Comparison of ENCODE assay signal across 8 cellular contexts in the genomic region with DNA sequence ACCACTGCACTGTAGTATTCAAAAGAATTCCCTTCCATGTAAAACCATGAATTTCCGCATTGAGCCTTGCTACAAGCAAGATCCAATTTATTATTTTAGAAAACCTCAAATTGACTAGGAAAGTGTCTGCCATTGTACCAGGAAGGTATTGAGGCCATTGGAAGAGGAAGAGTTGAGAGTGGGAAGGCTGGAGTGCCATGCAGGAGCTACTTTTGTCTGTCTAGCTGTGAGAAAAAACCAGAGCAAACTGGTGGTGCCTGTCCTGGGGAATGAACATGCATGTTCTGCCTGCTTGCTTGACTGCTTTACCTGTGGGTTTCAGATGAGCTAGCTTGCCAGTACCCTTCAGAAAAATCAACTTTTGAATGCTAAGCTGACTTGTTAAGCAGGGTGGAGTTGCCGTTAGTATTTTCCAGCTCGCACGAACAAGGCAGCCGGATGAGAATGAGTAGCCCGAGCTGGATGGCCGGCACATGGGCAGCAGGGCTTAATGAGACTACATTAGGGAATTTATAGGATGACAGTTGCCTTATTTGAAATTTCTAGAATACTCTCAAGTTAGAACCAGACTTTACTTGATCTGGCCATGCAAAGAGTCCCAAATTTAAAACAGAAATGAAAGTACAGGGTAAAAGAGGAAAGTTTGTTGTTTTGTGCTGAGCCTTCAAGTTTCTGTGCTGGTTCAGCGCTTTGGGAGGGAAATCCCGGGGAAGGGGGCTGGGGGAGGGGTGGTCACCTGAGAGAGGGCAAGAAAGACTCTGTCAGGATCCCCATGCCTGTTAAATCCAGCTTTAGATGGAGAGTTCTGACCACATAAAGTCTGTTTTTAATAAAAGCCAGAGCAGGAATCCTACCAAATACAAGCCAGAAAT. TPM values are rescaled to one million over a fixed set of nuclear protein-coding genes. Genes with fewer than 3 reads are reported as not detected.
DNase-seq lines count a peak whose midpoint lies in the region; ATAC-seq and FAIRE-seq lines count a peak whose summit lies in the region.

No MANE protein-coding gene starts in this region.

- H4K91ac ChIP-seq in mesenchymal stem cell (ENCODE audit: low read length), result no peak overlapping the region

- CTCF ChIA-PET in activated CD4-positive, alpha-beta memory T cell treated with anti-CD3 and anti-CD28 coated beads for 36 hours (lab: Charles Lee), result interaction anchor here (0.6 kb wide), 2 partner anchors 31 to 39 kb away, joined by 3 read pairs; no protein-coding TSS in a partner anchor

- H3K9me3 Mint-ChIP-seq in activated naive CD8-positive, alpha-beta T cell treated with anti-CD3 and anti-CD28 coated beads, Interleukin-2, amount 50 U/mL, for 24 hours, result no peaks in the 10 kb centered on the region
- no peaks in the 10 kb centered on the region for H3K9me3 Mint-ChIP-seq in activated T-cell treated with anti-CD3 and anti-CD28 coated beads, Interleukin-2, amount 50 U/mL, for 4 hours
- H3K9me3 Mint-ChIP-seq in activated CD4-positive, alpha-beta memory T cell treated with anti-CD3 and anti-CD28 coated beads for 36 hours, result no peaks in the 10 kb centered on the region

- H3K4me3 Mint-ChIP-seq in activated naive CD8-positive, alpha-beta T cell treated with anti-CD3 and anti-CD28 coated beads, Interleukin-2, amount 50 U/mL, for 24 hours, result no peak overlapping the region
- H3K4me3 Mint-ChIP-seq in activated T-cell treated with anti-CD3 and anti-CD28 coated beads, Interleukin-2, amount 50 U/mL, for 4 hours, result no peak overlapping the region
- no peak overlapping the region for H3K4me3 Mint-ChIP-seq in activated CD4-positive, alpha-beta memory T cell treated with anti-CD3 and anti-CD28 coated beads for 36 hours

- peaks cover 48% of the 10 kb centered on the region for H3K4me1 Mint-ChIP-seq in activated naive CD8-positive, alpha-beta T cell treated with anti-CD3 and anti-CD28 coated beads, Interleukin-2, amount 50 U/mL, for 24 hours
- peaks cover 46% of the 10 kb centered on the region for H3K4me1 Mint-ChIP-seq in activated T-cell treated with anti-CD3 and anti-CD28 coated beads, Interleukin-2, amount 50 U/mL, for 4 hours (ENCODE audit: low read depth)
- H3K4me1 Mint-ChIP-seq in activated CD4-positive, alpha-beta memory T cell treated with anti-CD3 and anti-CD28 coated beads for 36 hours (ENCODE audit: low read depth), result peaks cover 40% of the 10 kb centered on the region

- H3K36me3 Mint-ChIP-seq in activated naive CD8-positive, alpha-beta T cell treated with anti-CD3 and anti-CD28 coated beads, Interleukin-2, amount 50 U/mL, for 24 hours (ENCODE audit: low read depth), result no peaks in the 10 kb centered on the region
- no peaks in the 10 kb centered on the region for H3K36me3 Mint-ChIP-seq in activated T-cell treated with anti-CD3 and anti-CD28 coated beads, Interleukin-2, amount 50 U/mL, for 4 hours (ENCODE audit: insufficient read depth)
- H3K36me3 Mint-ChIP-seq in activated CD4-positive, alpha-beta memory T cell treated with anti-CD3 and anti-CD28 coated beads for 36 hours, result no peaks in the 10 kb centered on the region

- H3K27ac Mint-ChIP-seq in activated naive CD8-positive, alpha-beta T cell treated with anti-CD3 and anti-CD28 coated beads, Interleukin-2, amount 50 U/mL, for 24 hours, result peak overlapping the region; percentile 78
- H3K27ac Mint-ChIP-seq in activated CD4-positive, alpha-beta memory T cell treated with anti-CD3 and anti-CD28 coated beads for 36 hours, result no peak overlapping the region

- H3K4ac ChIP-seq in mesenchymal stem cell (ENCODE audit: low read depth in 1 of 2, low read length in 2 of 2), result no peak overlapping the region

- H3K79me1 ChIP-seq in mesenchymal stem cell (replicated peaks; ENCODE audit: low read length, poor library complexity, severe bottlenecking), result peaks cover 3% of the 10 kb centered on the region

- peak overlapping the region in 1 of 2 experiments; percentile 65 for H2BK12ac ChIP-seq in mesenchymal stem cell (ENCODE audit: low read length in 2 of 2)

- DNase-seq in GM18507 (ENCODE audit: extremely low spot score, insufficient read length, low read depth) (no peak), mesenchymal stem cell (no peak), amniotic stem cell (lab: John Stamatoyannopoulos, UW) (no peak), frontal cortex (ENCODE audit: low spot score in 2 of 2) (no peak)
- no peak for DNase-seq in activated naive CD8-positive, alpha-beta T cell treated with anti-CD3 and anti-CD28 coated beads, Interleukin-2, amount 50 U/mL, for 24 hours
- no peak for DNase-seq in activated T-cell treated with anti-CD3 and anti-CD28 coated beads, Interleukin-2, amount 50 U/mL, for 4 hours
- no peak for DNase-seq in activated CD4-positive, alpha-beta memory T cell treated with anti-CD3 and anti-CD28 coated beads for 36 hours

- H3K18ac ChIP-seq in mesenchymal stem cell (ENCODE audit: low read depth in 1 of 2, low read length in 2 of 2), result peak overlapping the region; percentile 26 to 75

- H3K9ac ChIP-seq in mesenchymal stem cell (ENCODE audit: low read length), result peak overlapping the region; percentile 80

- peaks cover 5% of the 10 kb centered on the region for H3K4me1 ChIP-seq in mesenchymal stem cell (ENCODE audit: control insufficient read depth, insufficient read depth, low read depth, low read length)

- no peak overlapping the region for H2AFZ ChIP-seq in mesenchymal stem cell (ENCODE audit: low read depth, low read length)

- H3K27me3 Mint-ChIP-seq in activated naive CD8-positive, alpha-beta T cell treated with anti-CD3 and anti-CD28 coated beads, Interleukin-2, amount 50 U/mL, for 24 hours, result no peaks in the 10 kb centered on the region
- H3K27me3 Mint-ChIP-seq in activated T-cell treated with anti-CD3 and anti-CD28 coated beads, Interleukin-2, amount 50 U/mL, for 4 hours (ENCODE audit: low read depth), result no peaks in the 10 kb centered on the region
- no peaks in the 10 kb centered on the region for H3K27me3 Mint-ChIP-seq in activated CD4-positive, alpha-beta memory T cell treated with anti-CD3 and anti-CD28 coated beads for 36 hours

- no peak overlapping the region for H2BK5ac ChIP-seq in mesenchymal stem cell (ENCODE audit: low read depth, low read length, poor library complexity, severe bottlenecking)

- H2BK120ac ChIP-seq in mesenchymal stem cell (ENCODE audit: low read depth, low read length), result peak overlapping the region; percentile 74

- H2BK15ac ChIP-seq in mesenchymal stem cell (ENCODE audit: low read depth, poor library complexity, severe bottlenecking), result no peak overlapping the region

- intact Hi-C loops in activated CD4-positive, alpha-beta memory T cell treated with anti-CD3 and anti-CD28 coated beads for 36 hours (cut with micrococcal nuclease), result loop anchor here (5.0 kb wide), 1 partner anchor 306 kb away; no protein-coding TSS in a partner anchor

- no peak overlapping the region for H3K27ac ChIP-seq in mesenchymal stem cell (ENCODE audit: low read length, poor library complexity, severe bottlenecking)

- H4K8ac ChIP-seq in mesenchymal stem cell (ENCODE audit: low read length), result peak overlapping the region; percentile 70

- no peak overlapping the region for H3K23ac ChIP-seq in mesenchymal stem cell (ENCODE audit: low read length in 2 of 2)

- WGBS in mesenchymal stem cell, result 60% methylated on average over 8 of the region's 9 CpGs

- peaks cover 0 to 3% of the 10 kb centered on the region in 2 experiments for H3K36me3 ChIP-seq in mesenchymal stem cell (ENCODE audit: control insufficient read depth in 1 of 2, insufficient read depth in 2 of 2, low read depth in 1 of 2, low read length in 2 of 2)

- H3K4me3 ChIP-seq in mesenchymal stem cell (ENCODE audit: insufficient read depth in 1 of 2, low read depth in 1 of 2, low read length in 2 of 2), result peak overlapping the region in 1 of 2 experiments; percentile 58

- POLR2A ChIA-PET in activated CD4-positive, alpha-beta memory T cell treated with anti-CD3 and anti-CD28 coated beads for 36 hours (lab: Charles Lee), result no interaction called here

- H3K27me3 ChIP-seq in mesenchymal stem cell (ENCODE audit: control insufficient read depth in 1 of 2, insufficient read depth in 1 of 2, low read length in 2 of 2), result no peaks in the 10 kb centered on the region

- FAIRE-seq in GM18507 (lab: Jason Lieb, UNC) (peak; percentile 94), frontal cortex (lab: Jason Lieb, UNC) (no peak)

- peak; percentile 59 for ATAC-seq in HG02642 (IDR thresholded peaks at IDR 0.05; ENCODE audit: poor library complexity, unreplicated experiment)
- no peak for ATAC-seq in activated naive CD8-positive, alpha-beta T cell treated with anti-CD3 and anti-CD28 coated beads, Interleukin-2, amount 50 U/mL, for 24 hours
- ATAC-seq in activated T-cell treated with anti-CD3 and anti-CD28 coated beads, Interleukin-2, amount 50 U/mL, for 4 hours, result no peak

- H3K14ac ChIP-seq in mesenchymal stem cell (ENCODE audit: low read length in 2 of 2), result no peak overlapping the region

- peak overlapping the region; percentile 8 for H2AK5ac ChIP-seq in mesenchymal stem cell (ENCODE audit: low read length, severe bottlenecking)

- no peak overlapping the region for H3K4me2 ChIP-seq in mesenchymal stem cell (ENCODE audit: low read length, poor library complexity, severe bottlenecking)

- no peaks in the 10 kb centered on the region for H3K9me3 ChIP-seq in mesenchymal stem cell (ENCODE audit: control insufficient read depth, low read length)

RNA-seq across cellular contexts. Expression of gene C1orf105, which starts 29.6 kb away (rescaled TPM):
- not detected for polyA plus RNA-seq in mesenchymal stem cell (2013, experiment 1 of 2)
- not detected for polyA plus RNA-seq in mesenchymal stem cell (2013, experiment 2 of 2)
- not detected for total RNA-seq in activated T-cell treated with anti-CD3 and anti-CD28 coated beads, Interleukin-2, amount 50 U/mL, for 4 hours
- not detected for total RNA-seq in frontal cortex
- not detected for total RNA-seq in activated CD4-positive, alpha-beta memory T cell treated with anti-CD3 and anti-CD28 coated beads for 36 hours

RNA-seq across cellular contexts. Expression of gene PIGC, which starts 53.0 kb away (rescaled TPM):
- 17.6 TPM for polyA plus RNA-seq in mesenchymal stem cell (2013, experiment 1 of 2)
- 18.1 TPM for polyA plus RNA-seq in mesenchymal stem cell (2013, experiment 2 of 2)
- total RNA-seq in activated T-cell treated with anti-CD3 and anti-CD28 coated beads, Interleukin-2, amount 50 U/mL, for 4 hours, result 10 to 100 TPM; 16.8 to 19.1 (median 17.8) TPM
- total RNA-seq in frontal cortex, result 28.1 TPM
- total RNA-seq in activated CD4-positive, alpha-beta memory T cell treated with anti-CD3 and anti-CD28 coated beads for 36 hours, result 10 to 100 TPM; 16.6 to 17.4 TPM
